8 cellular contexts compared by ENCODE assay signal in the genomic region with DNA sequence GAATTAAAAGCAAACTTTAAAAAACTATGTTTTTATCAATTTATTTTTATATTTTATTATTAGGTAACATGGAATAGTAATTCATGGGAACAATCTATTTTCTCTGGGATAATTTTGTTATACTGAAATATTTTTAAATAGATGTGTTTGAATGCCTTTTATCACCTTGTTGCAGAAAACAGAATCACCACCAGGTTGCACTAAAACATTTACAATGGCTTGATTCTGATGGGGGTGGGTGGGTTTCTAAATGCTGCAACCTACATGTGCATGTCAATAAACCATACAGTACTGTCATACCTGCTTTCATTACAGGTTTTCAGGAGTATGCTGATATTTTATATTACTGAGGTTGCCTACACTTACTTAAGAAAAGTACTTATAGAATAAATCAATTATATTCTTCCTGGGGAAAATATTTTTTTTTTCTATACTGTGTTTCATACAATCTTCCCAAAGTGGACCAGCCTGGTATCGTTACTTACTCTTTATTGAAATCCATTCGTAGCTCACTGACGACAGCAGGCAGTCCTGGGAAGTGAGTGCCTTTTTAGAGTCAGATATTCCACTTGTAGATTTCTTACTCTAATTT.
A peak's percentile ranks its signal among the peaks of the same experiment; 100 is the strongest.
DNase-seq lines count a peak whose midpoint lies in the region; ATAC-seq, FAIRE-seq and TF ChIP-seq lines count a peak whose summit lies in the region.

No MANE protein-coding gene starts in this region.

- no peak overlapping the region for H3K4me3 ChIP-seq in osteoblast (ENCODE audit: insufficient read depth, low read length)

- peak; percentile 47 for TF ChIP-seq CTCF in AG09319 (IDR thresholded peaks at IDR 0.05; ENCODE audit: low read depth, low read length)
- TF ChIP-seq CTCF in osteoblast (IDR thresholded peaks at IDR 0.05; ENCODE audit: extremely low read depth, low read depth, low read length), result peak; percentile 60

- no peak overlapping the region for H2AFZ ChIP-seq in osteoblast (ENCODE audit: low read length)

- H3K27me3 ChIP-seq in osteoblast (ENCODE audit: insufficient read depth, low read length), result no peaks in the 10 kb centered on the region

- H3K27ac ChIP-seq in osteoblast (ENCODE audit: low read depth, low read length), result no peak overlapping the region

- intact Hi-C loops in Right ventricle myocardium inferior (cut with DNase I), result loop anchor here (10.0 kb wide), 1 partner anchor 343 kb away; no protein-coding TSS in a partner anchor

- peaks cover 13% of the 10 kb centered on the region for H3K4me1 ChIP-seq in osteoblast (ENCODE audit: insufficient read depth, low read length)

- no peak for TF ChIP-seq POLR2A in GM12891 (IDR thresholded peaks at IDR 0.05; ENCODE audit: low read depth, low read length)

- H3K79me2 ChIP-seq in osteoblast (ENCODE audit: insufficient read depth, low read length), result no peaks in the 10 kb centered on the region

- no peak overlapping the region for H3K4me2 ChIP-seq in osteoblast (ENCODE audit: insufficient read depth, low read length)

- FAIRE-seq in GM12891 (lab: Jason Lieb, UNC), result peak; percentile 56

- no peak for ATAC-seq in HG03139 (IDR thresholded peaks at IDR 0.05; ENCODE audit: unreplicated experiment)
- ATAC-seq in Right ventricle myocardium inferior, result no peak

- no peaks in the 10 kb centered on the region for H3K9me3 ChIP-seq in osteoblast (ENCODE audit: low read depth, low read length)

- DNase-seq in AG09319 (ENCODE audit: extremely low read depth, low read depth), result no peak
- peak; percentile 1 for DNase-seq in GM12891 (ENCODE audit: insufficient read length, low spot score)
- peak; percentile 19 for DNase-seq in NCI-H748 treated with DMSO at 0.1 percent for 48 hours (lab: John Stamatoyannopoulos, UW)
- DNase-seq in dedifferentiated amniotic fluid mesenchymal stem cell (ENCODE audit: extremely low spot score), result peak; percentile 25
- no peak for DNase-seq in osteoblast (ENCODE audit: insufficient read length, low spot score, missing footprints)
- DNase-seq in stimulated activated CD4-positive, alpha-beta T cell treated with anti-CD3 and anti-CD28 coated beads, Interleukin-1b, Interleukin-23, amount 100 ng/mL, for 48 hours, result no peak
- no peak for DNase-seq in Right ventricle myocardium inferior (ENCODE audit: missing footprints)

- H3K36me3 ChIP-seq in osteoblast (ENCODE audit: insufficient read depth, low read length), result no peaks in the 10 kb centered on the region

- H4K20me1 ChIP-seq in osteoblast (ENCODE audit: insufficient read depth, low read length), result no peaks in the 10 kb centered on the region

TF ChIP-seq in GM12891, 5 proteins besides CTCF, POLR2A, EP300 and RAD21:
- TF ChIP-seq POLR2AphosphoS5 (IDR thresholded peaks at IDR 0.05; ENCODE audit: low read depth, low read length) (no peak), POU2F2 (IDR thresholded peaks at IDR 0.05; ENCODE audit: low read depth, low read length) (no peak), PAX5 (IDR thresholded peaks at IDR 0.05; ENCODE audit: insufficient read depth, low read length, severe bottlenecking) (no peak), SPI1 (IDR thresholded peaks at IDR 0.05; ENCODE audit: low read depth, low read length) (no peak), TAF1 (IDR thresholded peaks at IDR 0.05; ENCODE audit: low read depth, low read length) (no peak)

Comparison
In these comparisons a context has a peak if more than half of its experiments do, and no peak if none do; other contexts are left out.
1. DNase-seq: peak in GM12891 (single experiment), NCI-H748 treated with DMSO at 0.1 percent for 48 hours (single experiment) and dedifferentiated amniotic fluid mesenchymal stem cell (single experiment); none in AG09319 (single experiment), osteoblast (single experiment), stimulated activated CD4-positive, alpha-beta T cell treated with anti-CD3 and anti-CD28 coated beads, Interleukin-1b, Interleukin-23, amount 100 ng/mL, for 48 hours (single experiment) and Right ventricle myocardium inferior (single experiment).